ENCODE assay signal across 1 cellular context in the genomic region with DNA sequence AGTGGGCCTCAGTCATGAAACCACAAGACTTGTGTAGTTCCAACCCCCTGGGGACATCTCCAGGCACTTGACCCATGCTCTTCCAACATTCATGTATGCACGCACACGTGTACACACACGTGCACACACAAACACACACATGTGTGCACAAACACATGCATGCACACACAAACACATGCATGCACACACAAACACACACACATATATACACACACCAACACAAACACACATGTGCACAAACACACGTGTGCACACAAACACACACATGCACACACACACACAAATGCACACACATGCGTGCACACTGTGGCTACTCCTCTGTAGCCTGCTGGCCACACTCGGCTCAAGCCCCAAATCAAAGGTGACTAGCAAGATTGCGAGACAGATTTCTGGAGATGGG.
TF ChIP-seq lines count a peak whose summit lies in the region.

No MANE protein-coding gene starts in this region.

TF ChIP-seq in H1, 55 proteins besides CTCF, POLR2A, EP300 and RAD21:
- TF ChIP-seq HDAC2 (IDR thresholded peaks at IDR 0.05; ENCODE audit: borderline replicate concordance in 1 of 2, low read depth in 2 of 2, low read length in 2 of 2) = no peak
- no peak for TF ChIP-seq CEBPB (IDR thresholded peaks at IDR 0.05; ENCODE audit: low read depth, low read length)
- TF ChIP-seq ASH2L (IDR thresholded peaks at IDR 0.05; ENCODE audit: low read length) = no peak
- no peak for TF ChIP-seq CTBP2 (IDR thresholded peaks at IDR 0.05; ENCODE audit: borderline replicate concordance, insufficient read depth, insufficient read length, low read length)
- no peak for TF ChIP-seq SIN3A (conservative IDR thresholded peaks at IDR 0.05 in 1 of 2, IDR thresholded peaks at IDR 0.05 in 1 of 2; ENCODE audit: low read depth in 1 of 2, low read length in 2 of 2)
- no peak for TF ChIP-seq KDM5A (IDR thresholded peaks at IDR 0.05; ENCODE audit: low read length)
- no peak for TF ChIP-seq FOSL1 (IDR thresholded peaks at IDR 0.05; ENCODE audit: insufficient read depth, low read depth, low read length)
- TF ChIP-seq TCF12 (IDR thresholded peaks at IDR 0.05; ENCODE audit: low read depth, low read length) = no peak
